10 cellular contexts compared by ENCODE assay signal in the genomic region with DNA sequence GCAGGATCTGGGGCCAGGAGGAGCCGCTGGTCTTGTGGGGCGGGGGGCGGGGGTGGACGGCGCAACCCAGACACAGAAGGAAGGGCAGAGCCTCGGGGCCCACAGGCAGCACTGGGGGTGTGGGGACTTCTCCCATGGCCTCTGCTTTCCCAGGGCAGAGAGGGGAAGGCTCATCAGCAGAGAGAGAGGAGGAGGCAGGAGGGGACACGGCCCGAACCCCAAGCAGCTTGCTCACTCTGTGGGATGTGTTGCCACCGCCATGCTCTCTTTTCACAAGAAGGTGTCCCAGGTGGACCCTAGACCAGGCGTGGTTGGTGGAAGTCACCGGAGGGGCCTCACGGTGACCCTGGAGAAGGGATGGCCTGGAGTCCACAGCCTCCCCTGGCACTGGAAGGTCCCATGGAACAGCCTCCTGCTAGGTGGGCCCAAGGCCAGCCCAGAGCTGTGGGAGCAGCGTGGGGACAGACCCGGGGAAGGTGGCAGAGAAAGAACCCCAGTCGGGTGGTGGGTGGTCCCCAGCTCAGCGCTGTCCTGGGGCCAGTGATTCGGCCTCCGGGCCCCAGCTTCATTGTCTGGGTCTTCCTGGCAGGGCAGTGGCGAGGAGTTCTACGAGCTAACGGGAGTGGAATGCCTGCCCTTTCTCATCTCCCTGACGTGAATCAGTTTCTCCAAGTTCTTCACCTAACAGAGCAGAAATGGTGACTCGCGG.
"Had no signal": no experiment of that assay in that cellular context is flagged by ENCODE, and none has a peak within 500 bp of the region (broad histone marks: within the 10 kb centered on the region; RNA-seq: fewer than 3 reads in every experiment).

No MANE protein-coding gene starts in this region.

- H3K27ac Mint-ChIP-seq: activated CD8-positive, alpha-beta T cell treated with anti-CD3 and anti-CD28 coated beads, Interleukin-2, amount 10 ng/mL, durations not matched to agents 7 days and 5 days; activated naive CD4-positive, alpha-beta T cell treated with anti-CD3 and anti-CD28 coated beads, Interleukin-2, amount 50 U/mL, for 24 hours; natural killer cell treated with Interleukin-12 subunit alpha and Interleukin-12 subunit beta and Interleukin-15 and Interleukin-18, amount 100 ng/mL, for 72 hours had no signal

- H3K9me3 Mint-ChIP-seq: activated naive CD4-positive, alpha-beta T cell treated with anti-CD3 and anti-CD28 coated beads, Interleukin-2, amount 50 U/mL, for 24 hours; natural killer cell treated with Interleukin-12 subunit alpha and Interleukin-12 subunit beta and Interleukin-15 and Interleukin-18, amount 100 ng/mL, for 72 hours had no signal

- H3K9me3 ChIP-seq: thyroid gland had no signal

- H3K4me3 Mint-ChIP-seq: activated CD8-positive, alpha-beta T cell treated with anti-CD3 and anti-CD28 coated beads, Interleukin-2, amount 10 ng/mL, durations not matched to agents 7 days and 5 days; activated naive CD4-positive, alpha-beta T cell treated with anti-CD3 and anti-CD28 coated beads, Interleukin-2, amount 50 U/mL, for 24 hours; natural killer cell treated with Interleukin-12 subunit alpha and Interleukin-12 subunit beta and Interleukin-15 and Interleukin-18, amount 100 ng/mL, for 72 hours had no signal

- H3K4me3 ChIP-seq: thyroid gland had no signal

- H3K4me1 ChIP-seq: thyroid gland had no signal

- DNase-seq: activated CD4-positive, alpha-beta T cell treated with anti-CD3 and anti-CD28 coated beads for 4 hours; activated CD8-positive, alpha-beta T cell treated with anti-CD3 and anti-CD28 coated beads, Interleukin-2, amount 10 ng/mL, durations not matched to agents 7 days and 5 days; activated effector memory CD4-positive, alpha-beta T cell treated with Interleukin-2 at 50 U/mL for 16 hours; central memory CD4-positive, alpha-beta T cell; left cardiac atrium; T-helper 1 cell; thyroid gland; WERI-Rb-1 had no signal

- H3K36me3 ChIP-seq: thyroid gland, WERI-Rb-1 had no signal

- ATAC-seq: activated CD8-positive, alpha-beta T cell treated with anti-CD3 and anti-CD28 coated beads, Interleukin-2, amount 10 ng/mL, durations not matched to agents 7 days and 5 days; left cardiac atrium; natural killer cell treated with Interleukin-12 subunit alpha and Interleukin-12 subunit beta and Interleukin-15 and Interleukin-18, amount 100 ng/mL, for 72 hours had no signal

- H3K4me1 Mint-ChIP-seq: activated naive CD4-positive, alpha-beta T cell treated with anti-CD3 and anti-CD28 coated beads, Interleukin-2, amount 50 U/mL, for 24 hours had no signal

- H3K36me3 Mint-ChIP-seq: activated naive CD4-positive, alpha-beta T cell treated with anti-CD3 and anti-CD28 coated beads, Interleukin-2, amount 50 U/mL, for 24 hours; natural killer cell treated with Interleukin-12 subunit alpha and Interleukin-12 subunit beta and Interleukin-15 and Interleukin-18, amount 100 ng/mL, for 72 hours had no signal

- H3K27ac ChIP-seq: thyroid gland, WERI-Rb-1 had no signal

- H3K27me3 ChIP-seq: thyroid gland had no signal

- H3K27me3 Mint-ChIP-seq: activated naive CD4-positive, alpha-beta T cell treated with anti-CD3 and anti-CD28 coated beads, Interleukin-2, amount 50 U/mL, for 24 hours had no signal
